Comparison of ENCODE assay signal across 11 cellular contexts in genomic region chrX:10634681-10635161, GRCh38. TPM values are rescaled to one million over a fixed set of nuclear protein-coding genes. Genes with fewer than 3 reads are reported as not detected.
DNase-seq lines count a peak whose midpoint lies in the region; FAIRE-seq and TF ChIP-seq lines count a peak whose summit lies in the region.
"Had no signal": no experiment of that assay in that cellular context is flagged by ENCODE, and none has a peak within 500 bp of the region (broad histone marks: within the 10 kb centered on the region; RNA-seq: fewer than 3 reads in every experiment).

No MANE protein-coding gene starts in this region.

- H3K18ac ChIP-seq in mesenchymal stem cell (ENCODE audit: low read depth in 1 of 2, low read length in 2 of 2): no peak overlapping the region

- H3K79me1 ChIP-seq in mesenchymal stem cell (replicated peaks; ENCODE audit: low read length, poor library complexity, severe bottlenecking): no peaks in the 10 kb centered on the region

- H4K20me1 ChIP-seq in astrocyte (ENCODE audit: insufficient read depth, low read length): no peaks in the 10 kb centered on the region
- H4K20me1 ChIP-seq: BLaER1 had no signal

- H3K9me3 ChIP-seq in HUES48 (ENCODE audit: control insufficient read depth, insufficient read depth, low read length): peaks cover 6% of the 10 kb centered on the region; the same call in 1 of the 2 replicates
- H3K9me3 ChIP-seq in astrocyte (ENCODE audit: insufficient read depth, low read depth, low read length): no peaks in the 10 kb centered on the region
- H3K9me3 ChIP-seq in mesenchymal stem cell (ENCODE audit: control insufficient read depth, low read length): no peaks in the 10 kb centered on the region

- WGBS in mesenchymal stem cell: under 1% methylated on average over 7 of the region's 14 CpGs

- H3K4me2 ChIP-seq in astrocyte (ENCODE audit: low read length) (peak overlapping the region; percentile 69), mesenchymal stem cell (ENCODE audit: low read length, poor library complexity, severe bottlenecking) (peak overlapping the region; percentile 34)
- H3K4me2 ChIP-seq: BLaER1 had no signal

- no peak overlapping the region for H4K8ac ChIP-seq in mesenchymal stem cell (ENCODE audit: low read length)

- H2BK15ac ChIP-seq in mesenchymal stem cell (ENCODE audit: low read depth, poor library complexity, severe bottlenecking): no peak overlapping the region

- no peak overlapping the region for H4K91ac ChIP-seq in mesenchymal stem cell (ENCODE audit: low read length)

- peak overlapping the region; percentile 96 for H3K27ac Mint-ChIP-seq in astrocyte (ENCODE audit: unreplicated experiment)
- H3K27ac Mint-ChIP-seq: activated naive CD4-positive, alpha-beta T cell treated with anti-CD3 and anti-CD28 coated beads, Interleukin-2, amount 50 U/mL, for 72 hours had no signal

- H2AK5ac ChIP-seq in mesenchymal stem cell (ENCODE audit: low read length, severe bottlenecking): no peak overlapping the region

- TF ChIP-seq CTCF in astrocyte (IDR thresholded peaks at IDR 0.05; ENCODE audit: insufficient read depth, low read depth, low read length): no peak

- H3K4me1 ChIP-seq in ACC112 (ENCODE audit: control insufficient read depth, insufficient read depth, low read length, unreplicated experiment): peaks cover 38% of the 10 kb centered on the region
- H3K4me1 ChIP-seq in HUES48 (ENCODE audit: control insufficient read depth, insufficient read depth, low read length): peaks cover 27% of the 10 kb centered on the region
- peaks cover 24% of the 10 kb centered on the region for H3K4me1 ChIP-seq in astrocyte (ENCODE audit: insufficient read depth, low read length)
- peaks cover 4% of the 10 kb centered on the region for H3K4me1 ChIP-seq in mesenchymal stem cell (ENCODE audit: control insufficient read depth, insufficient read depth, low read depth, low read length)
- H3K4me1 ChIP-seq: BLaER1 had no signal

- H3K79me2 ChIP-seq in ACC112 (ENCODE audit: control insufficient read depth, insufficient read depth, low read length, unreplicated experiment) (no peaks in the 10 kb centered on the region), astrocyte (ENCODE audit: insufficient read depth, low read length) (no peaks in the 10 kb centered on the region)

- no peak overlapping the region for H3K23ac ChIP-seq in mesenchymal stem cell (ENCODE audit: low read length in 2 of 2)

- no peaks in the 10 kb centered on the region for H3K9me3 Mint-ChIP-seq in astrocyte (ENCODE audit: unreplicated experiment)

- DNase-seq in astrocyte (ENCODE audit: low read depth): peak; percentile 95
- peak; percentile 83 for DNase-seq in mesenchymal stem cell
- DNase-seq in ureter (ENCODE audit: low spot score): no peak
- DNase-seq in NCI-H446 treated with DMSO at 0.1 percent for 48 hours (lab: John Stamatoyannopoulos, UW): no peak
- no peak for DNase-seq in mucosa of gallbladder (ENCODE audit: low spot score)
- DNase-seq in activated CD8-positive, alpha-beta memory T cell treated with anti-CD3 and anti-CD28 coated beads, Interleukin-2, amount 50 U/mL, for 48 hours: no peak
- DNase-seq: heart left ventricle had no signal

- H2AFZ ChIP-seq in ACC112 (ENCODE audit: low read length, unreplicated experiment): peak overlapping the region; percentile 53
- no peak overlapping the region for H2AFZ ChIP-seq in astrocyte (ENCODE audit: low read depth, low read length)
- no peak overlapping the region for H2AFZ ChIP-seq in mesenchymal stem cell (ENCODE audit: low read depth, low read length)

- H3K36me3 ChIP-seq in ACC112 (ENCODE audit: insufficient read depth, low read length) (no peaks in the 10 kb centered on the region), HUES48 (ENCODE audit: control insufficient read depth, insufficient read depth, low read length) (no peaks in the 10 kb centered on the region), astrocyte (ENCODE audit: insufficient read depth, low read length) (no peaks in the 10 kb centered on the region), mesenchymal stem cell (ENCODE audit: control insufficient read depth in 1 of 2, insufficient read depth in 2 of 2, low read depth in 1 of 2, low read length in 2 of 2) (no peaks in the 10 kb centered on the region)
- H3K36me3 ChIP-seq: BLaER1, heart left ventricle had no signal

- H3K9ac ChIP-seq in HUES48 (ENCODE audit: low read depth, low read length) (peak overlapping the region; percentile 3; the same call in 1 of the 2 replicates), astrocyte (ENCODE audit: low read length) (peak overlapping the region; percentile 79), mesenchymal stem cell (ENCODE audit: low read length) (peak overlapping the region; percentile 70)
- H3K9ac ChIP-seq: BLaER1 had no signal

- no peaks in the 10 kb centered on the region for H3K27me3 Mint-ChIP-seq in astrocyte (ENCODE audit: low read depth, unreplicated experiment)

- peak; percentile 99 for FAIRE-seq in astrocyte (lab: Jason Lieb, UNC)

- peak overlapping the region; percentile 97 for H3K27ac ChIP-seq in ACC112 (ENCODE audit: low read depth, low read length)
- peak overlapping the region; percentile 63 for H3K27ac ChIP-seq in HUES48 (ENCODE audit: low read depth, low read length)
- H3K27ac ChIP-seq in astrocyte (ENCODE audit: low read depth, low read length): peak overlapping the region; percentile 94
- H3K27ac ChIP-seq in mesenchymal stem cell (ENCODE audit: low read length, poor library complexity, severe bottlenecking): peak overlapping the region; percentile 68
- H3K27ac ChIP-seq: BLaER1 had no signal

- H3K4me3 Mint-ChIP-seq in astrocyte (ENCODE audit: unreplicated experiment): peak overlapping the region; percentile 20

- H3K14ac ChIP-seq in mesenchymal stem cell (ENCODE audit: low read length in 2 of 2): no peak overlapping the region

- H3K36me3 Mint-ChIP-seq in astrocyte (ENCODE audit: low read depth, unreplicated experiment): no peaks in the 10 kb centered on the region
- H3K36me3 Mint-ChIP-seq: activated naive CD4-positive, alpha-beta T cell treated with anti-CD3 and anti-CD28 coated beads, Interleukin-2, amount 50 U/mL, for 72 hours had no signal

- H2BK5ac ChIP-seq in mesenchymal stem cell (ENCODE audit: low read depth, low read length, poor library complexity, severe bottlenecking): no peak overlapping the region

- no peak overlapping the region for H2BK120ac ChIP-seq in mesenchymal stem cell (ENCODE audit: low read depth, low read length)

- no peak overlapping the region for H3K4ac ChIP-seq in mesenchymal stem cell (ENCODE audit: low read depth in 1 of 2, low read length in 2 of 2)

- H3K4me3 ChIP-seq in ACC112 (ENCODE audit: low read depth, low read length) (peak overlapping the region; percentile 70), HUES48 (ENCODE audit: low read depth, low read length) (peak overlapping the region; percentile 21; the same call in 1 of the 2 replicates), astrocyte (ENCODE audit: insufficient read depth, low read depth, low read length) (no peak overlapping the region), mesenchymal stem cell (ENCODE audit: insufficient read depth in 1 of 2, low read depth in 1 of 2, low read length in 2 of 2) (no peak overlapping the region)
- H3K4me3 ChIP-seq: BLaER1, heart left ventricle had no signal

- H3K27me3 ChIP-seq in ACC112 (ENCODE audit: insufficient read depth, low read length): no peaks in the 10 kb centered on the region
- no peaks in the 10 kb centered on the region for H3K27me3 ChIP-seq in HUES48 (ENCODE audit: control insufficient read depth, insufficient read depth, low read length)
- H3K27me3 ChIP-seq in astrocyte (ENCODE audit: insufficient read depth, low read length): no peaks in the 10 kb centered on the region
- no peaks in the 10 kb centered on the region for H3K27me3 ChIP-seq in mesenchymal stem cell (ENCODE audit: control insufficient read depth in 1 of 2, insufficient read depth in 1 of 2, low read length in 2 of 2)
- H3K27me3 ChIP-seq: heart left ventricle had no signal

- peaks cover 33% of the 10 kb centered on the region for H3K4me1 Mint-ChIP-seq in astrocyte (ENCODE audit: low read depth, unreplicated experiment)

- H2BK12ac ChIP-seq in mesenchymal stem cell (ENCODE audit: low read length in 2 of 2): no peak overlapping the region

RNA-seq across cellular contexts. Expression of gene MID1, which starts 14.3 kb away (rescaled TPM):
- total RNA-seq in astrocyte (16.8 and 31.2 TPM in 2 replicates), ureter (31.8 TPM), mucosa of gallbladder (30.6 TPM)
- polyA plus RNA-seq in mesenchymal stem cell (2013, experiment 1 of 2): 3.7 TPM
- polyA plus RNA-seq in mesenchymal stem cell (2013, experiment 2 of 2): 2.7 TPM

Comparison
In these comparisons a context has a peak if more than half of its experiments do, and no peak if none do; other contexts are left out.
1. H3K4me3 ChIP-seq: peak in ACC112 (single experiment) and HUES48 (single experiment); none in astrocyte (single experiment) and mesenchymal stem cell (0 of 2).
2. H3K9ac ChIP-seq: peak in every context shown above with its lines; median percentile 79 in astrocyte; 70 in mesenchymal stem cell; 3 in HUES48.
3. DNase-seq: peak in astrocyte (single experiment) and mesenchymal stem cell (single experiment); none in ureter (single experiment), NCI-H446 treated with DMSO at 0.1 percent for 48 hours (single experiment), mucosa of gallbladder (single experiment) and activated CD8-positive, alpha-beta memory T cell treated with anti-CD3 and anti-CD28 coated beads, Interleukin-2, amount 50 U/mL, for 48 hours (single experiment).
4. Peak in every context shown above with its lines, with median percentiles within 50 percentile points of each other: H3K27ac ChIP-seq.